Comparison of ENCODE assay signal across 26 cellular contexts in the genomic region with DNA sequence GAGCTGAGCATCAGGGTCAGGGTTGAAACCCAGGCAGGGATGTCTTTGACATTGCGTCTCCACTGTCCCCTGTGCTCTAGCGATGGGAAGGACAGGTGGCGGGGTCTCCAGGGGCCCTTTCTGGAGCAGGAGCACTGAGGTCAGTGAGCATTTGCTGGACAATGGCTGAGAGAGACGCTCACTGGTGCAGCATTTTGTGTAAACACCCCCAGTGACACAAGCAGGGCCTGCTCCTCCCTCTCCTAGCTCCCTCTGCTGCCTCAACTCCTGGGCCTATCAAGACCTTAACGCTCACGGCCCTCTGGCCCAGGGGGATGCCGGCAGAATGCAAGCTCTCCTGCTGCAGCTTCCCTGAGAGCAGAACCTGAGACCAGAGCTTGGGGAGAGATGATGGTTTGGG. TPM values are rescaled to one million over a fixed set of nuclear protein-coding genes. Genes with fewer than 3 reads are reported as not detected.
"Had no signal": no experiment of that assay in that cellular context is flagged by ENCODE, and none has a peak within 500 bp of the region (broad histone marks: within the 10 kb centered on the region; RNA-seq: fewer than 3 reads in every experiment).

No MANE protein-coding gene starts in this region.

- H3K27ac Mint-ChIP-seq: activated CD4-positive, alpha-beta memory T cell treated with anti-CD3 and anti-CD28 coated beads, Interleukin-2, amount 10 ng/mL, durations not matched to agents 7 days and 5 days; activated CD8-positive, alpha-beta memory T cell treated with anti-CD3 and anti-CD28 coated beads, Interleukin-2, amount 10 ng/mL, durations not matched to agents 7 days and 5 days; activated naive CD8-positive, alpha-beta T cell; type B pancreatic cell had no signal

- H3K36me3 Mint-ChIP-seq: activated CD8-positive, alpha-beta memory T cell treated with anti-CD3 and anti-CD28 coated beads, Interleukin-2, amount 10 ng/mL, durations not matched to agents 7 days and 5 days; activated naive CD8-positive, alpha-beta T cell; natural killer cell; type B pancreatic cell had no signal

- H3K27me3 Mint-ChIP-seq: activated CD4-positive, alpha-beta memory T cell treated with anti-CD3 and anti-CD28 coated beads, Interleukin-2, amount 10 ng/mL, durations not matched to agents 7 days and 5 days; activated CD8-positive, alpha-beta memory T cell treated with anti-CD3 and anti-CD28 coated beads, Interleukin-2, amount 10 ng/mL, durations not matched to agents 7 days and 5 days; activated naive CD8-positive, alpha-beta T cell had no signal

- ATAC-seq: activated CD8-positive, alpha-beta memory T cell treated with anti-CD3 and anti-CD28 coated beads, Interleukin-2, amount 10 ng/mL, durations not matched to agents 7 days and 5 days; esophagus mucosa; natural killer cell had no signal

- DNase-seq: activated CD4-positive, alpha-beta memory T cell treated with anti-CD3 and anti-CD28 coated beads, Interleukin-2, amount 10 ng/mL, durations not matched to agents 7 days and 5 days; activated CD4-positive, alpha-beta T cell treated with anti-CD3 and anti-CD28 coated beads for 48 hours; activated CD4-positive, CD25-positive, alpha-beta regulatory T cell; activated CD8-positive, alpha-beta memory T cell treated with anti-CD3 and anti-CD28 coated beads, Interleukin-2, amount 10 ng/mL, durations not matched to agents 7 days and 5 days; activated gamma-delta T cell; activated T-cell treated with anti-CD3 and anti-CD28 coated beads for 4 hours; adrenal gland; brain microvascular endothelial cell; caudate nucleus; dermis blood vessel endothelial cell; effector CD8-positive, alpha-beta T cell; foreskin melanocyte; left ventricle myocardium inferior; natural killer cell; sigmoid colon; stimulated activated CD4-positive, alpha-beta T cell treated with anti-CD3 and anti-CD28 coated beads, Interleukin-4, amount 100 ng/mL, for 1 hour; stimulated activated naive CD4-positive, alpha-beta T cell treated with Interleukin-2 at 50 U/mL for 16 hours; T1000 had no signal

- H3K9me3 Mint-ChIP-seq: activated CD4-positive, alpha-beta memory T cell treated with anti-CD3 and anti-CD28 coated beads, Interleukin-2, amount 10 ng/mL, durations not matched to agents 7 days and 5 days; natural killer cell; type B pancreatic cell had no signal

- H3K4me3 Mint-ChIP-seq: activated CD4-positive, alpha-beta memory T cell treated with anti-CD3 and anti-CD28 coated beads, Interleukin-2, amount 10 ng/mL, durations not matched to agents 7 days and 5 days; activated CD8-positive, alpha-beta memory T cell treated with anti-CD3 and anti-CD28 coated beads, Interleukin-2, amount 10 ng/mL, durations not matched to agents 7 days and 5 days; activated naive CD8-positive, alpha-beta T cell; natural killer cell; type B pancreatic cell had no signal

RNA-seq across cellular contexts. Expression of a gene that starts 17.4 kb away (rescaled TPM):
- total RNA-seq: dermis blood vessel endothelial cell, endothelial cell of umbilical vein had no signal
- polyA plus RNA-seq: endothelial cell of umbilical vein had no signal

RNA-seq across cellular contexts. Expression of a gene that starts 52.2 kb away (rescaled TPM):
- total RNA-seq: activated CD4-positive, alpha-beta memory T cell treated with anti-CD3 and anti-CD28 coated beads, Interleukin-2, amount 10 ng/mL, durations not matched to agents 7 days and 5 days; activated CD8-positive, alpha-beta memory T cell treated with anti-CD3 and anti-CD28 coated beads, Interleukin-2, amount 10 ng/mL, durations not matched to agents 7 days and 5 days; dermis blood vessel endothelial cell; endothelial cell of umbilical vein; esophagus mucosa; hepatocyte; lung microvascular endothelial cell; natural killer cell; sigmoid colon; smooth muscle cell; T-helper 1 cell treated with Interleukin-12 subunit alpha and Interleukin-12 subunit beta and Interleukin-4 antibody, amounts not matched to agents 30 ng/mL and 1 ng/mL, for 36 hours had no signal
- polyA plus RNA-seq: endothelial cell of umbilical vein had no signal
